19 cellular contexts compared by ENCODE assay signal in the genomic region with DNA sequence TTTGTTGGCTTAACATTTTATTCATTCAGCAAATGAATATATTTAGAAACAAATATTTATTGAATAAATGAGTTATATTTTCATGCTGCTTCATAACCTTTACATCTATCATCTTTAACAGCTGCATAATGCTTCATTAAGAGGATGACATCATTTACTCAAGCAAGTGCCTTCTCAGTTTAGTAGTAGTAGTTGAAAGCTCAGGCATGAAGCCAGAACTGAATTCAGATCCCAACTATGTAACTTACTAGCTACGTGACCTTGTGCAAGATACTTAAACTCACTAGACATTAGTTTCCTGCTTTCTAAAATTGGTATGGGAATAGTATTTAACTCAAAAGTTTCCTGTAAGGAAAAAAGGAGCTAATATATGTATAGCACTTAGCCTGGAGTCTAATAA.
DNase-seq lines count a peak whose midpoint lies in the region; ATAC-seq and TF ChIP-seq lines count a peak whose summit lies in the region.
"Had no signal": no experiment of that assay in that cellular context is flagged by ENCODE, and none has a peak within 500 bp of the region (broad histone marks: within the 10 kb centered on the region; RNA-seq: fewer than 3 reads in every experiment).

No MANE protein-coding gene starts in this region.

- TF ChIP-seq CTCF in ascending aorta (IDR thresholded peaks at IDR 0.05) (no peak), fibroblast of pulmonary artery (IDR thresholded peaks at IDR 0.05; ENCODE audit: low read length, missing control alignments) (no peak), thoracic aorta (IDR thresholded peaks at IDR 0.05) (no peak), Peyer's patch (IDR thresholded peaks at IDR 0.05) (no peak)

- H3K27me3 ChIP-seq in ascending aorta (no peaks in the 10 kb centered on the region), thoracic aorta (replicated peaks; ENCODE audit: insufficient read depth) (no peaks in the 10 kb centered on the region), Peyer's patch (no peaks in the 10 kb centered on the region)
- H3K27me3 ChIP-seq: neural progenitor cell had no signal

- no peak overlapping the region for H3K4me3 ChIP-seq in ascending aorta
- H3K4me3 ChIP-seq in fibroblast of pulmonary artery (replicated peaks; ENCODE audit: low read depth, low read length), result no peak overlapping the region
- no peak overlapping the region for H3K4me3 ChIP-seq in thoracic aorta
- no peak overlapping the region for H3K4me3 ChIP-seq in Peyer's patch
- H3K4me3 ChIP-seq: neural progenitor cell had no signal

- peaks cover 0 to 8% of the 10 kb centered on the region in 2 donors for H3K9me3 ChIP-seq in ascending aorta
- no peaks in the 10 kb centered on the region for H3K9me3 ChIP-seq in thoracic aorta
- no peaks in the 10 kb centered on the region for H3K9me3 ChIP-seq in Peyer's patch

- H3K36me3 ChIP-seq in ascending aorta, result no peaks in the 10 kb centered on the region
- H3K36me3 ChIP-seq in thoracic aorta, result no peaks in the 10 kb centered on the region
- H3K36me3 ChIP-seq in Peyer's patch, result no peaks in the 10 kb centered on the region
- H3K36me3 ChIP-seq: neural progenitor cell had no signal

- H3K4me1 ChIP-seq in ascending aorta (peaks cover 3 to 29% of the 10 kb centered on the region in 2 donors), thoracic aorta (ENCODE audit: control insufficient read depth in 1 of 2, low read depth in 2 of 2) (peaks cover 15 to 45% of the 10 kb centered on the region in 2 donors), Peyer's patch (no peaks in the 10 kb centered on the region)
- H3K4me1 ChIP-seq: neural progenitor cell had no signal

- TF ChIP-seq POLR2A in Peyer's patch (IDR thresholded peaks at IDR 0.05), result no peak

- DNase-seq in DMS 273 (lab: John Stamatoyannopoulos, UW; ENCODE audit: unreplicated experiment), result peak; percentile 5
- no peak for DNase-seq in DMS 273 treated with DMSO at 0.1 percent for 48 hours (lab: John Stamatoyannopoulos, UW)
- DNase-seq in ascending aorta (ENCODE audit: low spot score in 2 of 2), result no peak
- peak; percentile 19 for DNase-seq in fibroblast of pulmonary artery (ENCODE audit: low read depth)
- DNase-seq in thoracic aorta (ENCODE audit: low spot score), result no peak
- no peak for DNase-seq in NCI-H524 treated with DMSO at 0.1 percent for 48 hours (lab: John Stamatoyannopoulos, UW)
- DNase-seq in Peyer's patch, result no peak
- DNase-seq: activated B cell treated with CpG ODN at 0.5 μM for 24 hours; activated CD4-positive, alpha-beta memory T cell treated with anti-CD3 and anti-CD28 coated beads for 36 hours; activated gamma-delta T cell; activated T-cell treated with anti-CD3 and anti-CD28 coated beads for 4 hours; caudate nucleus; DMS79; stimulated activated CD4-positive, alpha-beta T cell treated with anti-CD3 and anti-CD28 coated beads, Interleukin-4, amount 100 ng/mL, for 1 hour; stimulated activated naive CD4-positive, alpha-beta T cell had no signal

- intact Hi-C loops in ascending aorta (cut with DNase I), result no loop called here

- H3K27ac ChIP-seq in ascending aorta, result peak overlapping the region; percentile 77 to 94
- H3K27ac ChIP-seq in thoracic aorta, result peak overlapping the region; percentile 61 to 90
- no peak overlapping the region for H3K27ac ChIP-seq in Peyer's patch
- H3K27ac ChIP-seq: 22Rv1, epithelial cell of prostate, neural progenitor cell had no signal

- ATAC-seq in thoracic aorta (ENCODE audit: insufficient number of reproducible peaks, low FRiP score, low read depth), result no peak
- no peak for ATAC-seq in HG02678 (IDR thresholded peaks at IDR 0.05; ENCODE audit: unreplicated experiment)

Comparison
In these comparisons a context has a peak if more than half of its experiments do, and no peak if none do; other contexts are left out.
1. DNase-seq: peak in DMS 273 (single experiment) and fibroblast of pulmonary artery (single experiment); none in DMS 273 treated with DMSO at 0.1 percent for 48 hours (single experiment), ascending aorta (0 of 2), thoracic aorta (single experiment), NCI-H524 treated with DMSO at 0.1 percent for 48 hours (single experiment) and Peyer's patch (0 of 3).
2. H3K27ac ChIP-seq: peak in ascending aorta (2 of 2) and thoracic aorta (2 of 2); none in Peyer's patch (0 of 4).